29 cellular contexts compared by ENCODE assay signal in genomic region chr2:31033032-31033431, GRCh38.
DNase-seq lines count a peak whose midpoint lies in the region; ATAC-seq and TF ChIP-seq lines count a peak whose summit lies in the region.
"Had no signal": no experiment of that assay in that cellular context is flagged by ENCODE, and none has a peak within 500 bp of the region (broad histone marks: within the 10 kb centered on the region; RNA-seq: fewer than 3 reads in every experiment).

No MANE protein-coding gene starts in this region.

- TF ChIP-seq EP300 in gastroesophageal sphincter (IDR thresholded peaks at IDR 0.05): no peak

- DNase-seq in cardiac septum (ENCODE audit: low spot score) (peak; percentile 43), left ventricle myocardium superior (no peak), NB4 (ENCODE audit: low read depth) (no peak), NCI-H69 (lab: John Stamatoyannopoulos, UW) (no peak), T-helper 2 cell (no peak), MG63 (no peak)
- no peak for DNase-seq in stimulated activated naive B cell treated with anti-CD40 and anti-IgM and Interleukin-4, amounts not matched to agents 10 μg/mL and 1 μg/mL and 100 μg/mL, for 72 hours
- DNase-seq: activated CD4-positive, alpha-beta T cell treated with anti-CD3 and anti-CD28 coated beads, Interleukin-2, amount 50 U/mL, for 1 hour; activated naive CD4-positive, alpha-beta T cell treated with anti-CD3 and anti-CD28 coated beads, Interleukin-2, amount 10 ng/mL, durations not matched to agents 7 days and 5 days; amygdala; colonic mucosa; DMS79 treated with DMSO at 0.1 percent for 48 hours; effector memory CD8-positive, alpha-beta T cell; esophagus squamous epithelium; gastrocnemius medialis; GOT3; hippocampal formation; kidney; NCI-H1048; NCI-H187; NCI-H524 treated with DMSO at 0.1 percent for 48 hours; stimulated activated CD8-positive, alpha-beta memory T cell treated with anti-CD3 and anti-CD28 coated beads, Interleukin-4, amount 100 ng/mL, for 48 hours; T-helper 17 cell; transverse colon had no signal

- H3K4me3 Mint-ChIP-seq in stimulated activated naive B cell treated with anti-CD40 and anti-IgM and Interleukin-4, amounts not matched to agents 10 μg/mL and 1 μg/mL and 100 μg/mL, for 72 hours: no peak overlapping the region
- H3K4me3 Mint-ChIP-seq: activated naive CD4-positive, alpha-beta T cell treated with anti-CD3 and anti-CD28 coated beads, Interleukin-2, amount 10 ng/mL, durations not matched to agents 7 days and 5 days; B cell; effector memory CD8-positive, alpha-beta T cell; T-helper 17 cell had no signal

- TF ChIP-seq POLR2A in NB4 (IDR thresholded peaks at IDR 0.05; ENCODE audit: extremely low read depth, insufficient read length) (no peak), gastroesophageal sphincter (IDR thresholded peaks at IDR 0.05) (no peak)

- peaks cover 2 to 5% of the 10 kb centered on the region in 2 donors for H3K36me3 Mint-ChIP-seq in stimulated activated naive B cell treated with anti-CD40 and anti-IgM and Interleukin-4, amounts not matched to agents 10 μg/mL and 1 μg/mL and 100 μg/mL, for 72 hours
- H3K36me3 Mint-ChIP-seq: activated naive CD4-positive, alpha-beta T cell treated with anti-CD3 and anti-CD28 coated beads, Interleukin-2, amount 10 ng/mL, durations not matched to agents 7 days and 5 days had no signal

- H3K27me3 Mint-ChIP-seq in stimulated activated naive B cell treated with anti-CD40 and anti-IgM and Interleukin-4, amounts not matched to agents 10 μg/mL and 1 μg/mL and 100 μg/mL, for 72 hours: no peaks in the 10 kb centered on the region
- H3K27me3 Mint-ChIP-seq: activated naive CD4-positive, alpha-beta T cell treated with anti-CD3 and anti-CD28 coated beads, Interleukin-2, amount 10 ng/mL, durations not matched to agents 7 days and 5 days; B cell had no signal

- H3K36me3 ChIP-seq in gastroesophageal sphincter (no peaks in the 10 kb centered on the region), MG63 (no peaks in the 10 kb centered on the region)
- H3K36me3 ChIP-seq: colonic mucosa, esophagus squamous epithelium, gastrocnemius medialis, transverse colon had no signal

- H3K27ac ChIP-seq in gastroesophageal sphincter: no peak overlapping the region
- H3K27ac ChIP-seq: colonic mucosa, esophagus squamous epithelium, gastrocnemius medialis, RWPE1, transverse colon, VCaP had no signal

- peaks cover 22 to 24% of the 10 kb centered on the region in 2 donors for H3K9me3 Mint-ChIP-seq in stimulated activated naive B cell treated with anti-CD40 and anti-IgM and Interleukin-4, amounts not matched to agents 10 μg/mL and 1 μg/mL and 100 μg/mL, for 72 hours

- 0 to 20% methylated on average over 1 of the region's 1 CpG for WGBS in gastroesophageal sphincter (ENCODE audit: low coverage in 1 of 2), 2 donors

- no peaks in the 10 kb centered on the region for H3K4me1 ChIP-seq in gastroesophageal sphincter
- H3K4me1 ChIP-seq: colonic mucosa, esophagus squamous epithelium, gastrocnemius medialis, transverse colon had no signal

- peaks cover 10% of the 10 kb centered on the region for H3K27me3 ChIP-seq in gastroesophageal sphincter
- no peaks in the 10 kb centered on the region for H3K27me3 ChIP-seq in MG63
- H3K27me3 ChIP-seq: colonic mucosa, esophagus squamous epithelium, gastrocnemius medialis, transverse colon had no signal

- H3K4me1 Mint-ChIP-seq in stimulated activated naive B cell treated with anti-CD40 and anti-IgM and Interleukin-4, amounts not matched to agents 10 μg/mL and 1 μg/mL and 100 μg/mL, for 72 hours: peaks cover 0 to 3% of the 10 kb centered on the region in 2 donors
- H3K4me1 Mint-ChIP-seq: activated naive CD4-positive, alpha-beta T cell treated with anti-CD3 and anti-CD28 coated beads, Interleukin-2, amount 10 ng/mL, durations not matched to agents 7 days and 5 days; T-helper 17 cell had no signal

- peak; percentile 6 for TF ChIP-seq CTCF in NB4 (IDR thresholded peaks at IDR 0.05; ENCODE audit: low read depth, low read length)
- no peak for TF ChIP-seq CTCF in gastroesophageal sphincter (IDR thresholded peaks at IDR 0.05)

- ATAC-seq in left ventricle myocardium superior: no peak
- peak; percentile 13 for ATAC-seq in gastroesophageal sphincter
- no peak for ATAC-seq in stimulated activated naive B cell treated with anti-CD40 and anti-IgM and Interleukin-4, amounts not matched to agents 10 μg/mL and 1 μg/mL and 100 μg/mL, for 72 hours (replicated peaks)
- ATAC-seq: effector memory CD8-positive, alpha-beta T cell; gastrocnemius medialis; T-helper 17 cell had no signal

- intact Hi-C loops in cardiac septum (cut with DNase I): no loop called here
- intact Hi-C loops in left ventricle myocardium superior (cut with micrococcal nuclease): no loop called here

- H3K4me3 ChIP-seq in NB4 (ENCODE audit: low read depth, low read length) (no peak overlapping the region), gastroesophageal sphincter (no peak overlapping the region), MG63 (no peak overlapping the region)
- H3K4me3 ChIP-seq: colonic mucosa, esophagus squamous epithelium, gastrocnemius medialis, lung, transverse colon had no signal

- H3K9me3 ChIP-seq in gastroesophageal sphincter: peaks cover 0 to 36% (median 0%) of the 10 kb centered on the region in 3 donors
- H3K9me3 ChIP-seq in MG63: peaks cover 12% of the 10 kb centered on the region
- H3K9me3 ChIP-seq: colonic mucosa had no signal

- peak overlapping the region; percentile 44 for H3K27ac Mint-ChIP-seq in stimulated activated naive B cell treated with anti-CD40 and anti-IgM and Interleukin-4, amounts not matched to agents 10 μg/mL and 1 μg/mL and 100 μg/mL, for 72 hours
- H3K27ac Mint-ChIP-seq: activated naive CD4-positive, alpha-beta T cell treated with anti-CD3 and anti-CD28 coated beads, Interleukin-2, amount 10 ng/mL, durations not matched to agents 7 days and 5 days; B cell; effector memory CD8-positive, alpha-beta T cell; T-helper 17 cell had no signal
